In genomic region chr21:17554619-17555472, GRCh38 we compare ENCODE assay signal across 11 cellular contexts. TPM values are rescaled to one million over a fixed set of nuclear protein-coding genes. Genes with fewer than 3 reads are reported as not detected.
DNase-seq lines count a peak whose midpoint lies in the region; ATAC-seq and TF ChIP-seq lines count a peak whose summit lies in the region.
"Had no signal": no experiment of that assay in that cellular context is flagged by ENCODE, and none has a peak within 500 bp of the region (broad histone marks: within the 10 kb centered on the region; RNA-seq: fewer than 3 reads in every experiment).

No MANE protein-coding gene starts in this region.

- intact Hi-C loops in left ventricle myocardium inferior (cut with micrococcal nuclease) = no loop called here

- no peak overlapping the region for H3K4me3 Mint-ChIP-seq in activated naive CD4-positive, alpha-beta T cell treated with anti-CD3 and anti-CD28 coated beads, Interleukin-2, amount 10 ng/mL, durations not matched to agents 7 days and 5 days
- H3K4me3 Mint-ChIP-seq: CD4-positive, CD25-positive, alpha-beta regulatory T cell; stimulated activated naive CD8-positive, alpha-beta T cell treated with anti-CD3 and anti-CD28 coated beads, Interleukin-15, Interleukin-2, amounts not matched to agents 100 ng/mL and 50 ng/mL, for 24 hours had no signal

- no peaks in the 10 kb centered on the region for H3K9me3 Mint-ChIP-seq in activated naive CD4-positive, alpha-beta T cell treated with anti-CD3 and anti-CD28 coated beads, Interleukin-2, amount 10 ng/mL, durations not matched to agents 7 days and 5 days
- H3K9me3 Mint-ChIP-seq: CD4-positive, CD25-positive, alpha-beta regulatory T cell; stimulated activated naive CD8-positive, alpha-beta T cell treated with anti-CD3 and anti-CD28 coated beads, Interleukin-15, Interleukin-2, amounts not matched to agents 100 ng/mL and 50 ng/mL, for 24 hours had no signal

- no peaks in the 10 kb centered on the region for H3K4me1 Mint-ChIP-seq in activated naive CD4-positive, alpha-beta T cell treated with anti-CD3 and anti-CD28 coated beads, Interleukin-2, amount 10 ng/mL, durations not matched to agents 7 days and 5 days
- H3K4me1 Mint-ChIP-seq: CD4-positive, CD25-positive, alpha-beta regulatory T cell had no signal

- no peak overlapping the region for H3K4me3 ChIP-seq in left ventricle myocardium inferior

- DNase-seq in NCI-H2196 (lab: John Stamatoyannopoulos, UW; ENCODE audit: unreplicated experiment) = peak; percentile 17
- DNase-seq in NCI-H2196 treated with DMSO at 0.1 percent for 48 hours (lab: John Stamatoyannopoulos, UW; ENCODE audit: unreplicated experiment) = no peak
- peak; percentile 29 for DNase-seq in SK-N-DZ (ENCODE audit: low spot score)
- DNase-seq in left ventricle myocardium inferior = no peak
- DNase-seq in activated naive CD4-positive, alpha-beta T cell treated with anti-CD3 and anti-CD28 coated beads, Interleukin-2, amount 10 ng/mL, durations not matched to agents 7 days and 5 days = no peak
- no peak for DNase-seq in stimulated activated CD4-positive, alpha-beta T cell treated with anti-CD3 and anti-CD28 coated beads, Interleukin-2, amount 100 ng/mL, for 48 hours
- DNase-seq: CD4-positive, CD25-positive, alpha-beta regulatory T cell; left cardiac atrium had no signal

- H3K27ac ChIP-seq in left ventricle myocardium inferior (replicated peaks) (no peak overlapping the region), temporal lobe (ENCODE audit: low read depth, low read length) (peak overlapping the region; percentile 41)

- no peaks in the 10 kb centered on the region for H3K9me3 ChIP-seq in left ventricle myocardium inferior (replicated peaks)

- CTCF ChIA-PET in activated naive CD4-positive, alpha-beta T cell treated with anti-CD3 and anti-CD28 coated beads, Interleukin-2, amount 10 ng/mL, durations not matched to agents 7 days and 5 days (lab: Charles Lee) = interaction anchor here (0.9 to 1.3 kb wide), 2 partner anchors 13 to 168 kb away, joined by 3 to 11 read pairs; no protein-coding TSS in a partner anchor

- peaks cover 17% of the 10 kb centered on the region for H3K4me1 ChIP-seq in left ventricle myocardium inferior

- H3K27me3 Mint-ChIP-seq in activated naive CD4-positive, alpha-beta T cell treated with anti-CD3 and anti-CD28 coated beads, Interleukin-2, amount 10 ng/mL, durations not matched to agents 7 days and 5 days = no peaks in the 10 kb centered on the region
- H3K27me3 Mint-ChIP-seq: stimulated activated naive CD8-positive, alpha-beta T cell treated with anti-CD3 and anti-CD28 coated beads, Interleukin-15, Interleukin-2, amounts not matched to agents 100 ng/mL and 50 ng/mL, for 24 hours had no signal

- no peak for ATAC-seq in GM19035 (IDR thresholded peaks at IDR 0.05; ENCODE audit: unreplicated experiment)

- H3K36me3 Mint-ChIP-seq in activated naive CD4-positive, alpha-beta T cell treated with anti-CD3 and anti-CD28 coated beads, Interleukin-2, amount 10 ng/mL, durations not matched to agents 7 days and 5 days = no peaks in the 10 kb centered on the region

- no peaks in the 10 kb centered on the region for H3K36me3 ChIP-seq in left ventricle myocardium inferior

- peak; percentile 27 for TF ChIP-seq CTCF in left ventricle myocardium inferior (IDR thresholded peaks at IDR 0.05; ENCODE audit: borderline replicate concordance)

- no peaks in the 10 kb centered on the region for H3K27me3 ChIP-seq in left ventricle myocardium inferior (ENCODE audit: low read depth)

- no peak overlapping the region for H3K27ac Mint-ChIP-seq in activated naive CD4-positive, alpha-beta T cell treated with anti-CD3 and anti-CD28 coated beads, Interleukin-2, amount 10 ng/mL, durations not matched to agents 7 days and 5 days
- H3K27ac Mint-ChIP-seq: CD4-positive, CD25-positive, alpha-beta regulatory T cell; stimulated activated naive CD8-positive, alpha-beta T cell treated with anti-CD3 and anti-CD28 coated beads, Interleukin-15, Interleukin-2, amounts not matched to agents 100 ng/mL and 50 ng/mL, for 24 hours had no signal

RNA-seq across cellular contexts. Expression of gene CXADR, which starts 42.0 kb away (rescaled TPM):
- 29.4 and 38.8 TPM in 2 replicates for polyA plus RNA-seq in SK-N-DZ (2014; cell fraction: cytosol; rRNA removed)
- 7.1 and 11.7 TPM in 2 replicates for polyA plus RNA-seq in SK-N-DZ (2014; cell fraction: nucleus; rRNA removed)
- total RNA-seq in left ventricle myocardium inferior (24.5 TPM), temporal lobe (255 TPM)

RNA-seq across cellular contexts. Expression of gene BTG3, which starts 57.9 kb away (rescaled TPM):
- 38.0 and 57.2 TPM in 2 replicates for polyA plus RNA-seq in SK-N-DZ (2014; cell fraction: cytosol; rRNA removed)
- 29.3 and 40.6 TPM in 2 replicates for polyA plus RNA-seq in SK-N-DZ (2014; cell fraction: nucleus; rRNA removed)
- total RNA-seq in left ventricle myocardium inferior = 5.3 TPM
- total RNA-seq in temporal lobe = 24.3 TPM

Comparison
In these comparisons a context has a peak if more than half of its experiments do, and no peak if none do; other contexts are left out.
1. DNase-seq: peak in NCI-H2196 (single experiment) and SK-N-DZ (single experiment); none in NCI-H2196 treated with DMSO at 0.1 percent for 48 hours (single experiment), left ventricle myocardium inferior (single experiment), activated naive CD4-positive, alpha-beta T cell treated with anti-CD3 and anti-CD28 coated beads, Interleukin-2, amount 10 ng/mL, durations not matched to agents 7 days and 5 days (single experiment) and stimulated activated CD4-positive, alpha-beta T cell treated with anti-CD3 and anti-CD28 coated beads, Interleukin-2, amount 100 ng/mL, for 48 hours (0 of 2).
2. RNA of gene CXADR, which starts 42.0 kb away (total RNA-seq): 255 TPM in temporal lobe (single experiment); 24.5 TPM in left ventricle myocardium inferior (single experiment); every median in the first group is over 10 times any median in the second.